In the genomic region with DNA sequence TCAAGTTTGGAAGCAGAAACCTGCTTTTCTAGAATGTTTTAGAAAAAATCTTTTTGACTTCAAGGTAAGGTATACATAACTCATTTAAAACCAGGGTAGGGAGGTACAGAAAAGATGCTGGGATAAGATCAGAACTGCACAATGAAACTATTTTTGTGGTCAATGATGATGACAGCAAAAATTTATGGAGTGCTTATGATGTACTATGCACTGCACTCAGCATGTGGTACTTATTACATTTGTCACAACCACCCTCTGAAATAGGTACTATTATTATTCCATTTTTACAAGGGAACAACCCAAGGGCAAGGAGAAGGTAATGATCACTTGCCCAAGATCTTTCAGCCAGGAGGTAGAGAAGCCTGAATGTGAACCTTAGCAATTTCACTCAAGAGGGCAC, we compare ENCODE assay signal across 19 cellular contexts. TPM values are rescaled to one million over a fixed set of nuclear protein-coding genes. Genes with fewer than 3 reads are reported as not detected.
"Had no signal": no experiment of that assay in that cellular context is flagged by ENCODE, and none has a peak within 500 bp of the region (broad histone marks: within the 10 kb centered on the region; RNA-seq: fewer than 3 reads in every experiment).

No MANE protein-coding gene starts in this region.

- H3K4me3 ChIP-seq: thyroid gland, uterus had no signal

- H3K27ac ChIP-seq: brain microvascular endothelial cell, thyroid gland, uterus had no signal

- H3K9me3 ChIP-seq: thyroid gland, uterus had no signal

- H3K4me1 ChIP-seq: thyroid gland, uterus had no signal

- H3K36me3 ChIP-seq: brain microvascular endothelial cell, thyroid gland, uterus had no signal

- DNase-seq: activated CD4-positive, alpha-beta T cell treated with anti-CD3 and anti-CD28 coated beads for 4 hours; activated CD8-positive, alpha-beta T cell treated with anti-CD3 and anti-CD28 coated beads for 36 hours; activated effector memory CD4-positive, alpha-beta T cell treated with anti-CD3 and anti-CD28 coated beads, Interleukin-2, amount 50 U/mL, for 16 hours; activated T-cell treated with anti-CD3 and anti-CD28 coated beads, Interleukin-2, amount 50 U/mL, for 4 hours; amniotic stem cell; brain microvascular endothelial cell; erythroblast; kidney glomerular epithelial cell; left ventricle myocardium superior; mesendoderm; nephron progenitor cell; occipital lobe; stimulated activated CD4-positive, alpha-beta T cell treated with anti-CD3 and anti-CD28 coated beads, Interleukin-2, amount 100 ng/mL, for 48 hours; thyroid gland; uterus had no signal

- FAIRE-seq: TTC549 had no signal

- H3K27me3 ChIP-seq: brain microvascular endothelial cell, uterus had no signal

- ATAC-seq: activated CD8-positive, alpha-beta T cell treated with anti-CD3 and anti-CD28 coated beads for 36 hours; activated T-cell treated with anti-CD3 and anti-CD28 coated beads, Interleukin-2, amount 50 U/mL, for 4 hours; left ventricle myocardium superior; stimulated activated memory B cell treated with anti-CD40 and anti-IgM and Interleukin-4, amounts not matched to agents 10 μg/mL and 1 μg/mL and 100 μg/mL, for 72 hours; WTC11 had no signal

RNA-seq across cellular contexts. Expression of a gene that starts 8.0 kb away (rescaled TPM):
- total RNA-seq: activated CD8-positive, alpha-beta T cell treated with anti-CD3 and anti-CD28 coated beads for 36 hours; T-helper 2 cell treated with Interferon-gamma antibody and Interleukin-4, amounts not matched to agents 100 ng/mL and 5 ng/mL, for 36 hours had no signal
